In genomic region chr10:124647421-124648130, GRCh38 we compare ENCODE assay signal across 8 cellular contexts.
DNase-seq lines count a peak whose midpoint lies in the region; ATAC-seq, FAIRE-seq and TF ChIP-seq lines count a peak whose summit lies in the region.

No MANE protein-coding gene starts in this region.

- H4K20me1 ChIP-seq in H1 (replicated peaks in 1 of 2; ENCODE audit: control insufficient read depth in 1 of 2, insufficient read depth in 2 of 2, low read length in 2 of 2), result peaks cover 1 to 2% of the 10 kb centered on the region in 2 experiments

- H3K23me2 ChIP-seq in H1 (ENCODE audit: low read depth, low read length), result no peaks in the 10 kb centered on the region

- H3K9ac ChIP-seq in H1 (replicated peaks in 1 of 4; ENCODE audit: extremely low read depth in 1 of 4, low read depth in 3 of 4, low read length in 3 of 4), result no peak overlapping the region

- peak in 1 of 2 experiments; percentile 17; a peak in 1 of 4 replicates for TF ChIP-seq RAD21 in H1 (IDR thresholded peaks at IDR 0.05 in 1 of 2, conservative IDR thresholded peaks at IDR 0.05 in 1 of 2; ENCODE audit: low read depth in 2 of 2, low read length in 2 of 2)

- no peak for TF ChIP-seq EP300 in H1 (IDR thresholded peaks at IDR 0.05; ENCODE audit: borderline replicate concordance in 1 of 2, low read depth in 2 of 2, low read length in 2 of 2)
- no peak for TF ChIP-seq EP300 in transverse colon (IDR thresholded peaks at IDR 0.05; ENCODE audit: low read depth)

- H3K4me3 ChIP-seq in CD8-positive, alpha-beta T cell (ENCODE audit: low read depth, low read length), result peak overlapping the region; percentile 11
- H3K4me3 ChIP-seq in H1 (ENCODE audit: extremely low read depth in 1 of 4, insufficient read depth in 2 of 4, low read depth in 3 of 4, low read length in 4 of 4) (no peak overlapping the region), transverse colon (no peak overlapping the region)

- no peaks in the 10 kb centered on the region for H3K9me3 ChIP-seq in CD8-positive, alpha-beta T cell (ENCODE audit: low read length)
- H3K9me3 ChIP-seq in H1 (ENCODE audit: insufficient read depth in 2 of 2, low read depth in 1 of 2, low read length in 1 of 2) (no peaks in the 10 kb centered on the region), transverse colon (no peaks in the 10 kb centered on the region)

- no peaks in the 10 kb centered on the region for H3K9me3 Mint-ChIP-seq in CD8-positive, alpha-beta T cell
- H3K9me3 Mint-ChIP-seq in activated CD4-positive, alpha-beta T cell treated with anti-CD3 and anti-CD28 coated beads, Interleukin-2, amount 10 ng/mL, durations not matched to agents 7 days and 5 days, result no peaks in the 10 kb centered on the region
- no peaks in the 10 kb centered on the region for H3K9me3 Mint-ChIP-seq in natural killer cell

- no peaks in the 10 kb centered on the region for H3K27me3 ChIP-seq in CD8-positive, alpha-beta T cell (ENCODE audit: insufficient read depth, low read length)
- no peaks in the 10 kb centered on the region for H3K27me3 ChIP-seq in H1 (replicated peaks in 1 of 4; ENCODE audit: control insufficient read depth in 3 of 4, extremely low read depth in 1 of 4, insufficient read depth in 3 of 4, low read length in 3 of 4)
- H3K27me3 ChIP-seq in transverse colon, result no peaks in the 10 kb centered on the region

- WGBS in H1 (ENCODE audit: extremely low coverage in 1 of 2, insufficient coverage in 1 of 2, insufficient read length in 1 of 2, insufficient replicate concordance in 2 of 2, low coverage in 1 of 2, low lambda C conversion rate in 2 of 2, missing lambda C conversion rate in 1 of 2), 2 experiments, result 86% methylated on average over 9 of the region's 9 CpGs; no CpG with 5 or more reads in 1 of the 2 experiments
- WGBS in transverse colon (ENCODE audit: low coverage in 1 of 2), 2 donors, result 56% methylated on average over 9 of the region's 9 CpGs; no CpG with 5 or more reads in 1 of the 2 donors

- no peak overlapping the region for H2AK5ac ChIP-seq in H1 (ENCODE audit: low read depth, low read length)

- peak overlapping the region; percentile 5; the same call in 1 of the 2 replicates for H2BK20ac ChIP-seq in H1 (ENCODE audit: low read length)

- H4K91ac ChIP-seq in H1 (replicated peaks; ENCODE audit: insufficient read length, low read length), result no peak overlapping the region

- peak overlapping the region; percentile 15; the same call in 1 of the 2 replicates for H3K18ac ChIP-seq in H1 (ENCODE audit: extremely low read depth, low read length)

- peaks cover 2% of the 10 kb centered on the region for H3K36me3 ChIP-seq in CD8-positive, alpha-beta T cell (ENCODE audit: insufficient read depth, low read length)
- H3K36me3 ChIP-seq in H1 (ENCODE audit: control insufficient read depth in 2 of 4, insufficient read depth in 4 of 4, low read length in 3 of 4), result no peaks in the 10 kb centered on the region
- no peaks in the 10 kb centered on the region for H3K36me3 ChIP-seq in transverse colon

- no peak overlapping the region for H3K23ac ChIP-seq in H1 (ENCODE audit: insufficient read length)

- H2BK12ac ChIP-seq in H1 (ENCODE audit: low read depth, low read length), result no peak overlapping the region; the same call in 1 of the 2 replicates

- H3K27me3 Mint-ChIP-seq in CD8-positive, alpha-beta T cell (ENCODE audit: low read depth), result no peaks in the 10 kb centered on the region
- H3K27me3 Mint-ChIP-seq in activated CD4-positive, alpha-beta T cell treated with anti-CD3 and anti-CD28 coated beads, Interleukin-2, amount 10 ng/mL, durations not matched to agents 7 days and 5 days, result no peaks in the 10 kb centered on the region
- no peaks in the 10 kb centered on the region for H3K27me3 Mint-ChIP-seq in natural killer cell (ENCODE audit: low read depth in 2 of 2)

- in situ Hi-C loops in transverse colon (cut with MboI; ENCODE audit: low pct_ligation_motif_present in 1 of 4, low pct_unique_long_range_greater_than_20kb in 1 of 4, low sequenced_read_pairs in 3 of 4), result loop anchor here in 2 of 4 donors (10.0 to 25.0 kb wide), 2 partner anchors 87 to 90 kb away; partner anchors contain the start of gene FAM53B (in 1 of the 2)

- H2AFZ ChIP-seq in H1 (ENCODE audit: low read length), result no peak overlapping the region

- H3K79me1 ChIP-seq in H1 (ENCODE audit: low read depth, low read length), result no peaks in the 10 kb centered on the region; the same call in 1 of the 2 replicates

- no peak overlapping the region for H3K56ac ChIP-seq in H1 (replicated peaks; ENCODE audit: insufficient read length, low read depth, low read length)

- H3K27ac Mint-ChIP-seq in CD8-positive, alpha-beta T cell, result peak overlapping the region; percentile 94
- H3K27ac Mint-ChIP-seq in activated CD4-positive, alpha-beta T cell treated with anti-CD3 and anti-CD28 coated beads, Interleukin-2, amount 10 ng/mL, durations not matched to agents 7 days and 5 days, result peak overlapping the region; percentile 98
- H3K27ac Mint-ChIP-seq in natural killer cell, result peak overlapping the region; percentile 97 to 99

- H3K4me2 ChIP-seq in H1 (ENCODE audit: insufficient read depth in 1 of 2, low read depth in 2 of 2, low read length in 2 of 2), result no peak overlapping the region

- no peak overlapping the region for H2BK120ac ChIP-seq in H1 (replicated peaks; ENCODE audit: low read depth, low read length)

- CTCF ChIA-PET in CD8-positive, alpha-beta T cell (lab: Charles Lee), result interaction anchor here (0.9 to 5.9 kb wide), 24 partner anchors 10 to 99 kb away, joined by 3 to 74 read pairs (median 6); no protein-coding TSS in a partner anchor
- CTCF ChIA-PET in activated CD4-positive, alpha-beta T cell treated with anti-CD3 and anti-CD28 coated beads, Interleukin-2, amount 10 ng/mL, durations not matched to agents 7 days and 5 days (lab: Charles Lee), result interaction anchor here (0.6 to 3.5 kb wide), 16 partner anchors 9 to 101 kb away, joined by 3 to 21 read pairs (median 4); no protein-coding TSS in a partner anchor
- CTCF ChIA-PET in H1 (lab: Charles Lee; ENCODE audit: partially characterized antibody), result interaction anchor here (0.6 to 2.2 kb wide), 17 partner anchors 10 to 320 kb away, joined by 3 to 11 read pairs (median 3); no protein-coding TSS in a partner anchor

- H3K14ac ChIP-seq in H1 (ENCODE audit: insufficient read length), result no peak overlapping the region

- FAIRE-seq in H1 (lab: Jason Lieb, UNC), result no peak

- TF ChIP-seq POLR2A in H1 (IDR thresholded peaks at IDR 0.05; ENCODE audit: control extremely low read depth in 1 of 2, low read depth in 2 of 2, low read length in 2 of 2) (no peak), transverse colon (IDR thresholded peaks at IDR 0.05) (no peak)

- peaks cover 7% of the 10 kb centered on the region for H3K36me3 Mint-ChIP-seq in CD8-positive, alpha-beta T cell
- peaks cover 35% of the 10 kb centered on the region for H3K36me3 Mint-ChIP-seq in activated CD4-positive, alpha-beta T cell treated with anti-CD3 and anti-CD28 coated beads, Interleukin-2, amount 10 ng/mL, durations not matched to agents 7 days and 5 days (ENCODE audit: low read depth)
- H3K36me3 Mint-ChIP-seq in natural killer cell, result no peaks in the 10 kb centered on the region

- peak overlapping the region; percentile 74 for H3K4me3 Mint-ChIP-seq in CD8-positive, alpha-beta T cell
- peak overlapping the region; percentile 71 for H3K4me3 Mint-ChIP-seq in activated CD4-positive, alpha-beta T cell treated with anti-CD3 and anti-CD28 coated beads, Interleukin-2, amount 10 ng/mL, durations not matched to agents 7 days and 5 days
- peak overlapping the region; percentile 77 for H3K4me3 Mint-ChIP-seq in natural killer cell

- peak; percentile 44 to 86 (median 69) for DNase-seq in CD8-positive, alpha-beta T cell
- DNase-seq in Kasumi-1 (lab: John Stamatoyannopoulos, UW) (peak; percentile 96 to 97), H1 (ENCODE audit: low read depth in 1 of 2, low spot score in 2 of 2) (no peak), natural killer cell (peak; percentile 56), transverse colon (peak; percentile 79), cerebellum (ENCODE audit: low spot score) (no peak)
- DNase-seq in activated CD4-positive, alpha-beta T cell treated with anti-CD3 and anti-CD28 coated beads, Interleukin-2, amount 10 ng/mL, durations not matched to agents 7 days and 5 days, result peak; percentile 83

- intact Hi-C loops in CD8-positive, alpha-beta T cell (cut with DNase I, micrococcal nuclease), result loop anchor here (1.0 to 10.0 kb wide), 4 partner anchors 71 to 267 kb away; no protein-coding TSS in a partner anchor
- intact Hi-C loops in natural killer cell (cut with micrococcal nuclease) (no loop called here), transverse colon (cut with DNase I; ENCODE audit: low total_unique reads) (no loop called here)

- H3K4me1 ChIP-seq in CD8-positive, alpha-beta T cell (ENCODE audit: insufficient read depth, low read length), result peaks cover 84% of the 10 kb centered on the region
- H3K4me1 ChIP-seq in H1 (replicated peaks in 1 of 4; ENCODE audit: control insufficient read depth in 3 of 4, insufficient read depth in 4 of 4, low read length in 3 of 4), result peaks cover 0 to 24% (median 17%) of the 10 kb centered on the region in 4 experiments; a peak in 6 of 7 replicates
- H3K4me1 ChIP-seq in transverse colon, result peaks cover 31 to 66% (median 42%) of the 10 kb centered on the region in 4 donors

- peaks cover 80% of the 10 kb centered on the region for H3K4me1 Mint-ChIP-seq in CD8-positive, alpha-beta T cell (ENCODE audit: low read depth)
- peaks cover 77% of the 10 kb centered on the region for H3K4me1 Mint-ChIP-seq in activated CD4-positive, alpha-beta T cell treated with anti-CD3 and anti-CD28 coated beads, Interleukin-2, amount 10 ng/mL, durations not matched to agents 7 days and 5 days
- H3K4me1 Mint-ChIP-seq in natural killer cell, result peaks cover 62 to 94% of the 10 kb centered on the region in 2 donors

- peak; percentile 30 for TF ChIP-seq CTCF in CD8-positive, alpha-beta T cell (IDR thresholded peaks at IDR 0.05)
- TF ChIP-seq CTCF in H1 (IDR thresholded peaks at IDR 0.05; ENCODE audit: control extremely low read depth in 1 of 3, insufficient read depth in 1 of 3, low read depth in 1 of 3, low read length in 3 of 3), result peak in 2 of 3 experiments; percentile 15 to 20; a peak in 2 of 4 replicates
- TF ChIP-seq CTCF in natural killer cell (IDR thresholded peaks at IDR 0.05), result peak; percentile 25
- TF ChIP-seq CTCF in transverse colon (IDR thresholded peaks at IDR 0.05), result peak; percentile 12 to 60 (median 28)

- no peak overlapping the region for H4K5ac ChIP-seq in H1 (ENCODE audit: insufficient read length, low read depth, low read length)

- H2BK5ac ChIP-seq in H1 (ENCODE audit: low read depth, low read length), result 0 out of 2 replicates have a peak overlapping the region, but pooled peaks have one; percentile 19

- H3K27ac ChIP-seq in CD8-positive, alpha-beta T cell (ENCODE audit: low read depth, low read length), result peak overlapping the region; percentile 65
- H3K27ac ChIP-seq in H1 (ENCODE audit: low read depth, low read length), result no peak overlapping the region
- H3K27ac ChIP-seq in transverse colon, result peak overlapping the region; percentile 62 to 81 (median 74)

- H3K4ac ChIP-seq in H1 (replicated peaks; ENCODE audit: insufficient read length, low read depth, low read length), result no peak overlapping the region

- ATAC-seq in CD8-positive, alpha-beta T cell, result peak; percentile 54
- ATAC-seq in GM19467 (IDR thresholded peaks at IDR 0.05; ENCODE audit: unreplicated experiment) (peak; percentile 67), natural killer cell (peak; percentile 24 to 74 (median 30))

- H4K8ac ChIP-seq in H1 (ENCODE audit: extremely low read depth, insufficient read depth, low read length), result no peak overlapping the region; the same call in 1 of the 2 replicates

- H2BK15ac ChIP-seq in H1 (ENCODE audit: low read length), result no peak overlapping the region

- POLR2A ChIA-PET in CD8-positive, alpha-beta T cell (lab: Charles Lee), result interaction anchor here (0.6 to 6.6 kb wide), 15 partner anchors 11 to 109 kb away, joined by 3 to 52 read pairs (median 4); no protein-coding TSS in a partner anchor
- POLR2A ChIA-PET in activated CD4-positive, alpha-beta T cell treated with anti-CD3 and anti-CD28 coated beads, Interleukin-2, amount 10 ng/mL, durations not matched to agents 7 days and 5 days (lab: Charles Lee), result no interaction called here
- POLR2A ChIA-PET in H1 (lab: Charles Lee; ENCODE audit: partially characterized antibody), result no interaction called here

- H3K79me2 ChIP-seq in H1 (ENCODE audit: control insufficient read depth in 1 of 2, insufficient read depth in 2 of 2, low read length in 2 of 2), result no peaks in the 10 kb centered on the region

Comparison
In these comparisons a context has a peak if more than half of its experiments do, and no peak if none do; other contexts are left out.
1. DNase-seq: peak in CD8-positive, alpha-beta T cell (7 of 7), Kasumi-1 (2 of 2), activated CD4-positive, alpha-beta T cell treated with anti-CD3 and anti-CD28 coated beads, Interleukin-2, amount 10 ng/mL, durations not matched to agents 7 days and 5 days (single experiment), natural killer cell (single experiment) and transverse colon (single experiment); none in H1 (0 of 2) and cerebellum (single experiment).
2. intact Hi-C loops: an anchor here in CD8-positive, alpha-beta T cell (1.0 to 10.0 kb wide); none called in natural killer cell and transverse colon.
3. Peak in every context shown above with its lines, with median percentiles within 50 percentile points of each other: ATAC-seq, H3K27ac Mint-ChIP-seq, H3K4me3 Mint-ChIP-seq and CTCF ChIP-seq.